1 cellular context compared by ENCODE assay signal in the genomic region with DNA sequence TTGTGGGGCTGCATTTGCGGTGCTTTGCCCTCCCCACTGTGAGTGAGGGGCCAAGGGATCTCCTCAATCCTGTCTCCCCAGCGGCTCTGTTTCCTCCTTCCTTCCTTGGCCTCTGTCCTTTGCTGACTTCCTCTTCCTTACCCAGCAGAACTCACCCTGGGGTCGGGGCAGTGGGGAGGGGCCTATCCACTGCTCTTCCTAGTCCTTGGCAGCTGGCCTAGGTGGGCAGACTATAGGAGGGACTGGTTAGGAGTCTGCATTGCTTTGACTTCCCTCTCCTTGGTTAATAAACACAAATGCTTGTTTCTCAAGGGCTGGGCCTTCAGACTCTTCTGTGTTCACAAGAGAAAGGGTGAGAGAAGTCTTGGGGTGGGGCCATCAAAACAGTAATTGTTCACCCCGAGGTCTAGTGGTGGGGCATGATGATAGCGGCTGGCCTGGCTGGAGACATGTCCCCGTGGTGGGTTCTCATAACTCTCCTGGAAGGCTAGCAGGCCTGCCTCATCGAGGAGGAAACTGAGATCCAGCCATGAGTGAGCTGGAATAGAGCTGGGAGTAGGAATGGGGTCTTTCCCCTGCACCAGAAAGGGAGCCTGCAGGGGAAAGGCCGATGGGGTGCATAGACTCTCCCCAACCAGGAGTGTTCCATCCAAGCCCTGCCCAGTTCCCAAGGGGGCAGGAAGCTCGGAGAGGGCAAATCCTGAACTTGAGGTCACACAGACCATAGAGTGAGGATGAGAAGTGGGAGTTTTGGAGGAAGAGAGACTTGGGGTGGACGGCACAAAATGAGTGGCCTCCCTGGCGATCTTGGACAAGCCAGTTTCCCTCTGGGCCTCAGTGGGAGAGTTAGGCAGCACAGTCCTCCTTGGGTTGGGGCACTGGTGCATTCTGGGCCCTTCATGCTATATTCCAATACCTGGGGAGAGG.
TF ChIP-seq lines count a peak whose summit lies in the region.

No MANE protein-coding gene starts in this region.

TF ChIP-seq in endothelial cell of umbilical vein, 7 proteins besides CTCF, POLR2A, EP300 and RAD21:
- TF ChIP-seq MYC (IDR thresholded peaks at IDR 0.05; ENCODE audit: low read depth, low read length) (no peak), JUN (IDR thresholded peaks at IDR 0.05; ENCODE audit: borderline replicate concordance, insufficient read depth, insufficient read length, low read depth) (no peak), FOS (IDR thresholded peaks at IDR 0.05; ENCODE audit: borderline replicate concordance, insufficient read depth, low read length) (no peak), POLR2AphosphoS5 (IDR thresholded peaks at IDR 0.05; ENCODE audit: insufficient read depth, low read depth, low read length) (no peak), EZH2 (IDR thresholded peaks at IDR 0.05; ENCODE audit: borderline replicate concordance, low read depth, low read length, severe bottlenecking) (no peak), GATA2 (IDR thresholded peaks at IDR 0.05; ENCODE audit: insufficient read depth, insufficient read length, low read depth, low read length) (no peak)
- TF ChIP-seq, protein P1, sequence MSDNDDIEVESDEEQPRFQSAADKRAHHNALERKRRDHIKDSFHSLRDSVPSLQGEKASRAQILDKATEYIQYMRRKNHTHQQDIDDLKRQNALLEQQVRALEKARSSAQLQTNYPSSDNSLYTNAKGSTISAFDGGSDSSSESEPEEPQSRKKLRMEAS (IDR thresholded peaks at IDR 0.05; ENCODE audit: insufficient read depth, insufficient read length): no peak
TF ChIP-seq in endothelial cell of umbilical vein: peak in this region for 0.
